Comparison of ENCODE assay signal across 18 cellular contexts in genomic region chr16:11306997-11307638, GRCh38. TPM values are rescaled to one million over a fixed set of nuclear protein-coding genes. Genes with fewer than 3 reads are reported as not detected.
DNase-seq lines count a peak whose midpoint lies in the region; ATAC-seq, FAIRE-seq and TF ChIP-seq lines count a peak whose summit lies in the region.
"Had no signal": no experiment of that assay in that cellular context is flagged by ENCODE, and none has a peak within 500 bp of the region (broad histone marks: within the 10 kb centered on the region; RNA-seq: fewer than 3 reads in every experiment).

No MANE protein-coding gene starts in this region.

- no peak for FAIRE-seq in small intestine (lab: Jason Lieb, UNC)
- FAIRE-seq: GM18507 had no signal

- TF ChIP-seq CTCF in RWPE2 (IDR thresholded peaks at IDR 0.05; ENCODE audit: poor library complexity, severe bottlenecking) (no peak), hepatocyte (IDR thresholded peaks at IDR 0.05; ENCODE audit: poor library complexity) (no peak), A673 (conservative IDR thresholded peaks at IDR 0.05; ENCODE audit: low read depth, low read length) (no peak)

- no peak overlapping the region for H3K4me2 ChIP-seq in hepatocyte

- H3K9me3 ChIP-seq in RWPE2 (ENCODE audit: severe bottlenecking) (no peaks in the 10 kb centered on the region), hepatocyte (ENCODE audit: low read depth) (no peaks in the 10 kb centered on the region), small intestine (ENCODE audit: control insufficient read depth, low read depth) (no peaks in the 10 kb centered on the region), A673 (ENCODE audit: low read depth, low read length, poor library complexity, severe bottlenecking) (no peaks in the 10 kb centered on the region)
- H3K9me3 ChIP-seq: SJCRH30 had no signal

- POLR2A ChIA-PET in A673 (lab: Charles Lee; ENCODE audit: low non-redundant PET) = no interaction called here

- DNase-seq in M059J (ENCODE audit: low read depth) (peak; percentile 24), RWPE2 (ENCODE audit: low spot score) (no peak), hepatocyte (ENCODE audit: low spot score) (peak; percentile 42), small intestine (peak; percentile 80), A673 (ENCODE audit: low spot score) (no peak), NCI-H146 (lab: John Stamatoyannopoulos, UW) (no peak)
- DNase-seq: activated CD8-positive, alpha-beta memory T cell treated with anti-CD3 and anti-CD28 coated beads, Interleukin-2, amount 50 U/mL, for 48 hours; activated naive CD8-positive, alpha-beta T cell treated with anti-CD3 and anti-CD28 coated beads, Interleukin-2, amount 10 ng/mL, durations not matched to agents 7 days and 5 days; left cardiac atrium; NCI-H2081; right cardiac atrium; SJCRH30; stimulated activated CD4-positive, alpha-beta T cell treated with anti-CD3 and anti-CD28 coated beads, Interleukin-4, amount 100 ng/mL, for 1 hour had no signal

- H3K36me3 ChIP-seq in RWPE2 (ENCODE audit: low read depth) = no peaks in the 10 kb centered on the region
- H3K36me3 ChIP-seq in hepatocyte (replicated peaks; ENCODE audit: insufficient read depth, low read depth) = no peaks in the 10 kb centered on the region
- H3K36me3 ChIP-seq in small intestine (ENCODE audit: control insufficient read depth in 2 of 2, insufficient read depth in 2 of 2, low read length in 2 of 2) = no peaks in the 10 kb centered on the region
- no peaks in the 10 kb centered on the region for H3K36me3 ChIP-seq in A673 (ENCODE audit: insufficient read depth, low read length, poor library complexity, severe bottlenecking)
- H3K36me3 ChIP-seq: SJCRH30 had no signal

- H3K4me3 ChIP-seq in RWPE2 (ENCODE audit: severe bottlenecking) (no peak overlapping the region), hepatocyte (no peak overlapping the region), small intestine (ENCODE audit: low read depth in 1 of 2, low read length in 2 of 2) (no peak overlapping the region), A673 (ENCODE audit: low read depth, low read length, poor library complexity, severe bottlenecking) (no peak overlapping the region)
- H3K4me3 ChIP-seq: SJCRH30 had no signal

- ATAC-seq in RWPE2 (ENCODE audit: low read depth) (peak; percentile 34; the same call in 2 of the 3 replicates), HG02759 (IDR thresholded peaks at IDR 0.05; ENCODE audit: unreplicated experiment) (no peak)
- ATAC-seq: left cardiac atrium, right cardiac atrium had no signal

- BruUV-seq in A673 (replicated peaks; lab: Mats Ljungman, UMichigan) = no TSS peak

- no peak overlapping the region for H3K27ac ChIP-seq in RWPE2 (ENCODE audit: poor library complexity, severe bottlenecking)
- H3K27ac ChIP-seq in hepatocyte = peak overlapping the region; percentile 88
- no peak overlapping the region for H3K27ac ChIP-seq in small intestine (ENCODE audit: low read depth in 1 of 2, low read length in 1 of 2)
- H3K27ac ChIP-seq in A673 (ENCODE audit: low read depth, low read length, poor library complexity, severe bottlenecking) = no peak overlapping the region
- H3K27ac ChIP-seq: epithelial cell of prostate, SJCRH30, VCaP had no signal

- no peaks in the 10 kb centered on the region for H3K79me2 ChIP-seq in hepatocyte

- CTCF ChIA-PET in A673 (lab: Charles Lee) = no interaction called here

- H3K4me1 ChIP-seq in RWPE2 (ENCODE audit: insufficient read depth, poor library complexity, severe bottlenecking) (peaks cover 9% of the 10 kb centered on the region), hepatocyte (ENCODE audit: insufficient read depth) (peaks cover 30% of the 10 kb centered on the region), small intestine (ENCODE audit: control insufficient read depth in 2 of 2, insufficient read depth in 1 of 2, low read depth in 1 of 2, low read length in 1 of 2) (no peaks in the 10 kb centered on the region), A673 (ENCODE audit: insufficient read depth, low read length, poor library complexity, severe bottlenecking) (no peaks in the 10 kb centered on the region)

- H4K20me1 ChIP-seq in hepatocyte (ENCODE audit: insufficient read depth, poor library complexity, severe bottlenecking) = no peaks in the 10 kb centered on the region

- intact Hi-C loops in A673 (cut with micrococcal nuclease; ENCODE audit: unreplicated experiment) = no loop called here

- no peak overlapping the region for H2AFZ ChIP-seq in hepatocyte

- H3K27me3 ChIP-seq in RWPE2 (ENCODE audit: insufficient read depth, poor library complexity, severe bottlenecking) = no peaks in the 10 kb centered on the region
- no peaks in the 10 kb centered on the region for H3K27me3 ChIP-seq in hepatocyte
- no peaks in the 10 kb centered on the region for H3K27me3 ChIP-seq in small intestine (ENCODE audit: control insufficient read depth in 2 of 2, insufficient read depth in 2 of 2, low read length in 2 of 2)
- H3K27me3 ChIP-seq in A673 (replicated peaks; ENCODE audit: insufficient read depth, low read depth, low read length, poor library complexity) = no peaks in the 10 kb centered on the region
- H3K27me3 ChIP-seq: SJCRH30 had no signal

- 85% methylated on average over 7 of the region's 7 CpGs for WGBS in hepatocyte (ENCODE audit: low lambda C conversion rate, missing lambda C conversion rate)
- 51 to 63% (median 55%) methylated on average over 7 of the region's 7 CpGs for WGBS in small intestine, 3 donors

- no peaks in the 10 kb centered on the region for H3K9me2 ChIP-seq in hepatocyte (replicated peaks; ENCODE audit: insufficient read depth)

RNA-seq across cellular contexts. Expression of gene PRM1, which starts 26.0 kb away (rescaled TPM):
- total RNA-seq in M059J (2014; rRNA removed; shearing (Covaris generic)) = not detected in 2 replicates
- total RNA-seq in hepatocyte (not detected in 2 replicates), A673 (2021) (not detected in 2 replicates)
- polyA plus RNA-seq in hepatocyte (not detected in 2 replicates), small intestine (not detected)
- total RNA-seq: activated naive CD8-positive, alpha-beta T cell treated with anti-CD3 and anti-CD28 coated beads, Interleukin-2, amount 10 ng/mL, durations not matched to agents 7 days and 5 days; left cardiac atrium; neural crest cell; right cardiac atrium; SJCRH30 had no signal
- polyA plus RNA-seq: right cardiac atrium had no signal

RNA-seq across cellular contexts. Expression of gene PRM2, which starts 30.8 kb away (rescaled TPM):
- not detected in 2 replicates for total RNA-seq in M059J (2014; rRNA removed; shearing (Covaris generic))
- total RNA-seq in hepatocyte = not detected in 2 replicates
- not detected in 2 replicates for polyA plus RNA-seq in hepatocyte
- polyA plus RNA-seq in small intestine = not detected
- total RNA-seq in A673 (2021) = not detected in 2 replicates
- total RNA-seq: activated naive CD8-positive, alpha-beta T cell treated with anti-CD3 and anti-CD28 coated beads, Interleukin-2, amount 10 ng/mL, durations not matched to agents 7 days and 5 days; left cardiac atrium; neural crest cell; right cardiac atrium; SJCRH30 had no signal
- polyA plus RNA-seq: right cardiac atrium had no signal

RNA-seq across cellular contexts. Expression of gene PRM3, which starts 33.7 kb away (rescaled TPM):
- not detected in 2 replicates for total RNA-seq in M059J (2014; rRNA removed; shearing (Covaris generic))
- total RNA-seq in hepatocyte (not detected in 2 replicates), A673 (2021) (not detected in 2 replicates)
- polyA plus RNA-seq in hepatocyte (not detected in 2 replicates), small intestine (not detected)
- total RNA-seq: activated naive CD8-positive, alpha-beta T cell treated with anti-CD3 and anti-CD28 coated beads, Interleukin-2, amount 10 ng/mL, durations not matched to agents 7 days and 5 days; left cardiac atrium; neural crest cell; right cardiac atrium; SJCRH30 had no signal
- polyA plus RNA-seq: right cardiac atrium had no signal

RNA-seq across cellular contexts. Expression of gene TNP2, which starts 38.0 kb away (rescaled TPM):
- not detected in 2 replicates for total RNA-seq in M059J (2014; rRNA removed; shearing (Covaris generic))
- total RNA-seq in hepatocyte (not detected in 2 replicates), A673 (2021) (not detected in 2 replicates)
- polyA plus RNA-seq in hepatocyte (not detected in 2 replicates), small intestine (not detected)
- total RNA-seq: activated naive CD8-positive, alpha-beta T cell treated with anti-CD3 and anti-CD28 coated beads, Interleukin-2, amount 10 ng/mL, durations not matched to agents 7 days and 5 days; left cardiac atrium; neural crest cell; right cardiac atrium; SJCRH30 had no signal
- polyA plus RNA-seq: right cardiac atrium had no signal

RNA-seq across cellular contexts. Expression of gene RMI2, which starts 38.1 kb away (rescaled TPM):
- total RNA-seq in M059J (2014; rRNA removed; shearing (Covaris generic)) = 42.6 and 46.9 TPM in 2 replicates
- total RNA-seq in hepatocyte (6.7 and 9.8 TPM in 2 replicates), A673 (2021) (28.5 and 38.4 TPM in 2 replicates)
- polyA plus RNA-seq in hepatocyte (11.4 and 16.1 TPM in 2 replicates), small intestine (10 to 100 TPM in 1 of 3 donors, 1 to 10 TPM in 2; 1.4 to 14.3 (median 2.9) TPM)

Comparison
In these comparisons a context has a peak if more than half of its experiments do, and no peak if none do; other contexts are left out.
1. DNase-seq: peak in M059J (single experiment), hepatocyte (single experiment) and small intestine (single experiment); none in RWPE2 (single experiment), A673 (single experiment) and NCI-H146 (single experiment).